ENCODE assay signal across 21 cellular contexts in the genomic region with DNA sequence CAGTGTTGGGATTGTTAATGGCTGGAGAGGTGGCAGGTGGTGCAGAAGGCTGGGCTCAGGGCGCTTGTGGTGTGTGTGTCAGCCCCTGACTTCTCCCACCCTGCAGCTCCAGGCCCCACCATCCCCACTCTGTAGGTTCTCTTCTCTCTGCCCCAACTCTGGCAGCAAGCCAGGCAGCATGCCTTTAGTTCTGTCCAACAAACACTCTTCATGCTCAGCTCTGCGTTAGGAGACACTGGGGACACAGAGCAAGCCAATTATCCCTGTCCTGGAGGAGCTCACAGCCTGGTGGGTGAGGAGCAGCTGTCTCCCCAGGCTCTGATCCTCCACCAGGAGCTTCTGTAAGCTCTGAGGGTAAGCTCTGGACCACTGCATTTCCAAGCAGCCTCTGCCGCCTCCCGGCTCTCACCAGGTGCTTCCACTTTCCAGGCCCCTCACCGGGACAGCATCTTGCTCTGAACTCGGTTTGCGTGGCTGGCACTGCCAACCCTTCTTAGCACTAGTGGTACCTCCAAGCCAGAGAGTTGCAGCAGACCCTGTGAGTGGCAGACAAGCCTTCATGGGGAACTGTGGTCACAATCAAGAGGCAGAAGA.
"Had no signal": no experiment of that assay in that cellular context is flagged by ENCODE, and none has a peak within 500 bp of the region (broad histone marks: within the 10 kb centered on the region; RNA-seq: fewer than 3 reads in every experiment).

No MANE protein-coding gene starts in this region.

- H3K4me1 ChIP-seq: foreskin keratinocyte, right atrium auricular region, tibial nerve, vagina had no signal

- H3K27me3 ChIP-seq: foreskin keratinocyte, right atrium auricular region, tibial nerve, vagina had no signal

- DNase-seq: activated CD4-positive, alpha-beta T cell treated with anti-CD3 and anti-CD28 coated beads, Interleukin-2, amount 10 ng/mL, durations not matched to agents 7 days and 5 days; activated CD4-positive, CD25-positive, alpha-beta regulatory T cell; activated CD8-positive, alpha-beta memory T cell treated with anti-CD3 and anti-CD28 coated beads, Interleukin-2, amount 50 U/mL, for 48 hours; activated gamma-delta T cell treated with Interleukin-2 at 50 U/mL for 16 hours; activated T-cell treated with anti-CD3 and anti-CD28 coated beads, Interleukin-2, amount 50 U/mL, for 72 hours; amygdala; effector memory CD4-positive, alpha-beta T cell; foreskin keratinocyte; glutamatergic neuron; hypothalamus; kidney glomerular epithelial cell; mesenchymal stem cell; naive thymus-derived CD8-positive, alpha-beta T cell; occipital lobe; stimulated activated CD4-positive, alpha-beta T cell treated with anti-CD3 and anti-CD28 coated beads, Interleukin-4, amount 100 ng/mL, for 4 hours; stimulated activated CD8-positive, alpha-beta memory T cell treated with anti-CD3 and anti-CD28 coated beads, Interleukin-4, amount 100 ng/mL, for 48 hours; stimulated activated naive CD4-positive, alpha-beta T cell treated with Interleukin-2 at 50 U/mL for 16 hours had no signal

- ATAC-seq: activated T-cell treated with anti-CD3 and anti-CD28 coated beads, Interleukin-2, amount 50 U/mL, for 72 hours; foreskin keratinocyte; naive thymus-derived CD8-positive, alpha-beta T cell had no signal

- H3K36me3 ChIP-seq: right atrium auricular region, tibial nerve, vagina had no signal

- H3K9me3 ChIP-seq: right atrium auricular region, vagina had no signal

- H3K4me3 ChIP-seq: right atrium auricular region, skin epidermis, tibial nerve, vagina had no signal
